12 cellular contexts compared by ENCODE assay signal in the genomic region with DNA sequence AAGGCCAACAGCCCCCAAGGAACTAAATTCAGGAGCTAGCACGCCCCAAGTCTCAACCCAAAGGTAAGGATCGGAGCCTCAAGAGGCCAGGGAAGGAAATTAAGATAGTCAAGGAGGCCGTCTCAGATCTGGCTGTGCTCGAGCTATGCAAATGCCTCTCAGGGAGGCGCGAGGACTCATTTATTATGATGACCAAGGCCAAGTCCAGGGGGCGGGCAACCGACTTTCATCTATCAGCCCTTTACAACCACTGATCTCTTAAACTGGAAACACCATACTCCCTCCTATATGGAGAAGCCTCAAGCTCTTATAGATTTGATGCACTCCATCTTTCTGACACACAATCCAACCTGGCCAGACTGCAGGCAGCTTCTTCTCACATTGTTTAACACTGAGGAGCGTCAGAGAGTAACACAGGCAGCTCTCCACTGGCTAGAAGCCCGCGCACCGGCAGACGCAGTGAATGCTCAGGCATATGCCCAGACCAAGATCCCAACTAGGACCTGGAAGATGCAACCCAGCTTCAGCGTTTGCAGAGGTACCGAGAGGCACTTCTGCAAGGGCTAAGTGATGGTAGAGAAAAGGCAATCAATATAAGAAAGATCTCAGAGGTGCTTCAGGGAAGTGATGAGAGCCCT. TPM values are rescaled to one million over a fixed set of nuclear protein-coding genes. Genes with fewer than 3 reads are reported as not detected.
DNase-seq lines count a peak whose midpoint lies in the region; ATAC-seq and TF ChIP-seq lines count a peak whose summit lies in the region.
"Had no signal": no experiment of that assay in that cellular context is flagged by ENCODE, and none has a peak within 500 bp of the region (broad histone marks: within the 10 kb centered on the region; RNA-seq: fewer than 3 reads in every experiment).

No MANE protein-coding gene starts in this region.

- H3K4me3 Mint-ChIP-seq in stimulated activated effector memory CD8-positive, alpha-beta T cell treated with anti-CD3 and anti-CD28 coated beads, Interleukin-12 subunit alpha, Interleukin-12 subunit beta, amount 100 ng/mL, for 72 hours: no peak overlapping the region

- intact Hi-C loops in esophagus squamous epithelium (cut with DNase I): no loop called here

- H3K36me3 ChIP-seq in esophagus squamous epithelium: no peaks in the 10 kb centered on the region
- H3K36me3 ChIP-seq: thoracic aorta had no signal

- peaks cover 0 to 10% (median 0%) of the 10 kb centered on the region in 4 donors for H3K27me3 ChIP-seq in esophagus squamous epithelium

- H3K9me3 Mint-ChIP-seq in stimulated activated effector memory CD8-positive, alpha-beta T cell treated with anti-CD3 and anti-CD28 coated beads, Interleukin-12 subunit alpha, Interleukin-12 subunit beta, amount 100 ng/mL, for 72 hours: peaks cover 7% of the 10 kb centered on the region

- H3K27ac Mint-ChIP-seq in stimulated activated effector memory CD8-positive, alpha-beta T cell treated with anti-CD3 and anti-CD28 coated beads, Interleukin-12 subunit alpha, Interleukin-12 subunit beta, amount 100 ng/mL, for 72 hours: peak overlapping the region; percentile 23

- no peaks in the 10 kb centered on the region for H3K36me3 Mint-ChIP-seq in stimulated activated effector memory CD8-positive, alpha-beta T cell treated with anti-CD3 and anti-CD28 coated beads, Interleukin-12 subunit alpha, Interleukin-12 subunit beta, amount 100 ng/mL, for 72 hours

- ATAC-seq in GM19351 (IDR thresholded peaks at IDR 0.05; ENCODE audit: unreplicated experiment) (peak; percentile 67), HG03342 (IDR thresholded peaks at IDR 0.05; ENCODE audit: unreplicated experiment) (peak; percentile 34), esophagus mucosa (no peak), HG02763 (IDR thresholded peaks at IDR 0.05; ENCODE audit: unreplicated experiment) (no peak)
- ATAC-seq in stimulated activated effector memory CD8-positive, alpha-beta T cell treated with anti-CD3 and anti-CD28 coated beads, Interleukin-12 subunit alpha, Interleukin-12 subunit beta, amount 100 ng/mL, for 72 hours: no peak

- no peak for TF ChIP-seq POLR2A in esophagus squamous epithelium (IDR thresholded peaks at IDR 0.05)

- no peak overlapping the region for H3K27ac ChIP-seq in esophagus squamous epithelium
- H3K27ac ChIP-seq: thoracic aorta had no signal

- H3K9me3 ChIP-seq in esophagus squamous epithelium: peaks cover 0 to 4% (median 0%) of the 10 kb centered on the region in 3 donors
- H3K9me3 ChIP-seq: thoracic aorta had no signal

- TF ChIP-seq CTCF in esophagus squamous epithelium (IDR thresholded peaks at IDR 0.05): no peak

- H3K4me1 ChIP-seq in esophagus squamous epithelium: peaks cover 0 to 11% (median 3%) of the 10 kb centered on the region in 3 donors

- H3K4me3 ChIP-seq in esophagus squamous epithelium: peak overlapping the region in 3 of 4 donors; percentile 25 to 51 (median 31)
- H3K4me3 ChIP-seq: thoracic aorta had no signal

- 45 to 77% methylated on average over 10 to 15 of the region's 15 CpGs for WGBS in esophagus squamous epithelium, 2 donors

- no peaks in the 10 kb centered on the region for H3K4me1 Mint-ChIP-seq in stimulated activated effector memory CD8-positive, alpha-beta T cell treated with anti-CD3 and anti-CD28 coated beads, Interleukin-12 subunit alpha, Interleukin-12 subunit beta, amount 100 ng/mL, for 72 hours

- no peak for DNase-seq in esophagus squamous epithelium (lab: John Stamatoyannopoulos, UW)
- no peak for DNase-seq in stimulated activated effector memory CD8-positive, alpha-beta T cell treated with anti-CD3 and anti-CD28 coated beads, Interleukin-12 subunit alpha, Interleukin-12 subunit beta, amount 100 ng/mL, for 72 hours (ENCODE audit: low spot score in 2 of 2)
- DNase-seq in UCSD-AML1 (lab: John Stamatoyannopoulos, UW; ENCODE audit: unreplicated experiment): no peak
- DNase-seq: activated gamma-delta T cell; effector CD8-positive, alpha-beta T cell; NCI-H2227 treated with DMSO at 0.1 percent for 48 hours had no signal

RNA-seq across cellular contexts. Expression of gene SLC15A1, which starts 9.6 kb away (rescaled TPM):
- total RNA-seq in esophagus squamous epithelium: 1 to 10 TPM in 3 of 4 donors, under 1 TPM in 1; 0.19 to 5.3 (median 2.3) TPM
- total RNA-seq in esophagus mucosa: 2.9 TPM
- total RNA-seq: HT1080, thoracic aorta had no signal

Comparison
In these comparisons a context has a peak if more than half of its experiments do, and no peak if none do; other contexts are left out.
1. ATAC-seq: peak in GM19351 (single experiment) and HG03342 (single experiment); none in stimulated activated effector memory CD8-positive, alpha-beta T cell treated with anti-CD3 and anti-CD28 coated beads, Interleukin-12 subunit alpha, Interleukin-12 subunit beta, amount 100 ng/mL, for 72 hours (single experiment), esophagus mucosa (single experiment) and HG02763 (single experiment).